ENCODE assay signal across 9 cellular contexts in genomic region chr7:108454317-108454673, GRCh38. TPM values are rescaled to one million over a fixed set of nuclear protein-coding genes. Genes with fewer than 3 reads are reported as not detected.
A peak's percentile ranks its signal among the peaks of the same experiment; 100 is the strongest.
DNase-seq lines count a peak whose midpoint lies in the region; ATAC-seq and TF ChIP-seq lines count a peak whose summit lies in the region.
"Had no signal": no experiment of that assay in that cellular context is flagged by ENCODE, and none has a peak within 500 bp of the region (broad histone marks: within the 10 kb centered on the region; RNA-seq: fewer than 3 reads in every experiment).

No MANE protein-coding gene starts in this region.

- TF ChIP-seq CTCF in WERI-Rb-1 (IDR thresholded peaks at IDR 0.05; ENCODE audit: low read depth, low read length) (no peak), fibroblast of villous mesenchyme (IDR thresholded peaks at IDR 0.05; ENCODE audit: insufficient read depth, low read depth, low read length) (no peak)

- peaks cover 49% of the 10 kb centered on the region for H3K27me3 ChIP-seq in H7 (ENCODE audit: control insufficient read depth, insufficient read depth, low read length)
- H3K27me3 ChIP-seq in WERI-Rb-1 (ENCODE audit: insufficient read depth, low read depth, severe bottlenecking) = no peaks in the 10 kb centered on the region
- peaks cover 8% of the 10 kb centered on the region for H3K27me3 ChIP-seq in skeletal muscle satellite cell (ENCODE audit: control insufficient read depth, insufficient read depth, low read length)

- ATAC-seq in GM19324 (IDR thresholded peaks at IDR 0.05; ENCODE audit: low FRiP score, unreplicated experiment) = no peak

- peak overlapping the region; percentile 95 for H3K4me2 ChIP-seq in skeletal muscle satellite cell (ENCODE audit: low read length)

- H3K36me3 ChIP-seq in H7 (replicated peaks; ENCODE audit: control insufficient read depth, insufficient read depth, low read length) = no peaks in the 10 kb centered on the region
- H3K36me3 ChIP-seq in WERI-Rb-1 = no peaks in the 10 kb centered on the region
- H3K36me3 ChIP-seq in skeletal muscle satellite cell (ENCODE audit: insufficient read depth, low read length) = no peaks in the 10 kb centered on the region
- H3K36me3 ChIP-seq: neutrophil had no signal

- H3K9me3 ChIP-seq in WERI-Rb-1 (ENCODE audit: severe bottlenecking) (no peaks in the 10 kb centered on the region), skeletal muscle satellite cell (replicated peaks; ENCODE audit: low read length) (no peaks in the 10 kb centered on the region)
- H3K9me3 ChIP-seq: neutrophil had no signal

- peak overlapping the region; percentile 68 for H3K9ac ChIP-seq in skeletal muscle satellite cell (ENCODE audit: low read depth, low read length)

- H3K4me3 ChIP-seq in H7 (ENCODE audit: insufficient read depth, low read depth, low read length) (peak overlapping the region; percentile 76; the same call in 1 of the 2 replicates), WERI-Rb-1 (ENCODE audit: low read depth, low read length) (peak overlapping the region; percentile 70), fibroblast of villous mesenchyme (ENCODE audit: low read depth, low read length) (peak overlapping the region; percentile 30), skeletal muscle satellite cell (ENCODE audit: low read length) (peak overlapping the region; percentile 78)

- H3K4me1 ChIP-seq in skeletal muscle satellite cell (ENCODE audit: control insufficient read depth, insufficient read depth, low read length) = peaks cover 6% of the 10 kb centered on the region

- DNase-seq in H7 (no peak), WERI-Rb-1 (no peak), fibroblast of villous mesenchyme (ENCODE audit: low read depth) (no peak), NCI-H82 treated with DMSO at 0.1 percent for 48 hours (lab: John Stamatoyannopoulos, UW; ENCODE audit: unreplicated experiment) (no peak), HT-29 (ENCODE audit: low spot score) (no peak)
- DNase-seq: cerebellar nuclear complex had no signal

- H3K27ac ChIP-seq in WERI-Rb-1 = no peak overlapping the region
- H3K27ac ChIP-seq: neutrophil had no signal

RNA-seq across cellular contexts. Expression of gene NRCAM, which starts 1.9 kb away (rescaled TPM):
- total RNA-seq in H7 (2014; rRNA removed; shearing (Covaris generic)) = 0.38 and 1.8 TPM in 2 replicates
- total RNA-seq in fibroblast of villous mesenchyme = 0.97 and 1.3 TPM in 2 replicates
- 7.1 and 15.1 TPM in 2 replicates for total RNA-seq in skeletal muscle satellite cell (2012; rRNA removed)
- total RNA-seq in HT-29 (2014; rRNA removed; shearing (Covaris generic)) = 0.16 and 0.61 TPM in 2 replicates
